Comparison of ENCODE assay signal across 8 cellular contexts in the genomic region with DNA sequence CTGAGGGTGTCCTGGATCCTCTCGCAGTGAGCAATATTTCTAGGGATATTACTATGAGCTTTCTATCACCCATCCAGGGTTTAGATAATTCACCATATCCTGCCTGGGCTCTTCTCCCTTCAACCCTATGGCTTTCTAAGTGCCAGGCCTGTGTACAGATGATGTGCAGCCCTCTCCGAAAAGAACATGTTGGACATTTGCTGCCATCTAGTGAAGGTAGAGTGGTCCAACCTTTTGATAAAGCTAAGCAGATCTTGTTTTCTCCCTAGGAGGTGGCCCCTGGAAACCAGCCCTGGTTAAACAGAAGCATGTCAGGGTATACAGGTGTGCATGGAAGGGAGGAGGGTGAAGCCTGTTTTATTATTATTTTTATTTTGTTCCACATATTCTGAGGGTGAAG. TPM values are rescaled to one million over a fixed set of nuclear protein-coding genes. Genes with fewer than 3 reads are reported as not detected.
A peak's percentile ranks its signal among the peaks of the same experiment; 100 is the strongest.
DNase-seq lines count a peak whose midpoint lies in the region; ATAC-seq and TF ChIP-seq lines count a peak whose summit lies in the region.

No MANE protein-coding gene starts in this region.

- H3K4me3 Mint-ChIP-seq in GM23338 = no peak overlapping the region

- H3K27ac ChIP-seq in A673 (ENCODE audit: low read depth, low read length, poor library complexity, severe bottlenecking) (no peak overlapping the region), GM23338 (ENCODE audit: low read depth) (no peak overlapping the region), PC-9 (no peak overlapping the region)

- H3K4me1 ChIP-seq in A673 (ENCODE audit: insufficient read depth, low read length, poor library complexity, severe bottlenecking) (no peaks in the 10 kb centered on the region), GM23338 (ENCODE audit: insufficient read depth) (no peaks in the 10 kb centered on the region), PC-9 (replicated peaks; ENCODE audit: insufficient read depth) (no peaks in the 10 kb centered on the region)

- no peak overlapping the region for H3K4me3 ChIP-seq in A673 (ENCODE audit: low read depth, low read length, poor library complexity, severe bottlenecking)
- H3K4me3 ChIP-seq in GM23338 = no peak overlapping the region
- H3K4me3 ChIP-seq in PC-9 = no peak overlapping the region

- ATAC-seq in GM23338 = peak; percentile 74
- ATAC-seq in left cardiac atrium = peak; percentile 71 to 84

- BruUV-seq in A673 (replicated peaks; lab: Mats Ljungman, UMichigan) (no TSS peak), PC-9 (replicated peaks; lab: Mats Ljungman, UMichigan) (no TSS peak)

- no peaks in the 10 kb centered on the region for H3K4me1 Mint-ChIP-seq in GM23338

- no peaks in the 10 kb centered on the region for H3K27me3 Mint-ChIP-seq in GM23338 (ENCODE audit: insufficient read depth, low read depth, poor library complexity)

- intact Hi-C loops in A673 (cut with micrococcal nuclease; ENCODE audit: unreplicated experiment) = no loop called here
- intact Hi-C loops in left cardiac atrium (cut with DNase I) = loop anchor here (5.0 to 10.0 kb wide), 4 partner anchors 159 to 349 kb away; partner anchors contain the start of gene EXOG (in 1 of the 2)
- intact Hi-C loops in PC-9 (cut with micrococcal nuclease; ENCODE audit: unreplicated experiment) = loop anchor here (5.0 kb wide), 1 partner anchor 322 kb away; no protein-coding TSS in a partner anchor

- no peak overlapping the region for H3K27ac Mint-ChIP-seq in GM23338

- no peaks in the 10 kb centered on the region for H3K36me3 ChIP-seq in A673 (ENCODE audit: insufficient read depth, low read length, poor library complexity, severe bottlenecking)
- H3K36me3 ChIP-seq in GM23338 (ENCODE audit: insufficient read depth) = no peaks in the 10 kb centered on the region
- H3K36me3 ChIP-seq in PC-9 (ENCODE audit: low read depth) = no peaks in the 10 kb centered on the region

- H3K27me3 ChIP-seq in A673 (replicated peaks; ENCODE audit: insufficient read depth, low read depth, low read length, poor library complexity) (peaks cover 15% of the 10 kb centered on the region), GM23338 (ENCODE audit: insufficient read depth) (no peaks in the 10 kb centered on the region), PC-9 (ENCODE audit: insufficient read depth, low read depth) (peaks cover 12% of the 10 kb centered on the region)

- no peaks in the 10 kb centered on the region for H3K36me3 Mint-ChIP-seq in GM23338 (ENCODE audit: low read depth)

- DNase-seq in A673 (ENCODE audit: low spot score) (peak; percentile 17), GM23338 (ENCODE audit: low spot score) (peak; percentile 57), SW 1271 (lab: John Stamatoyannopoulos, UW) (peak; percentile 23 to 70), left cardiac atrium (no peak), PC-9 (no peak), epidermal melanocyte (ENCODE audit: insufficient read length, low spot score) (no peak)
- DNase-seq in activated effector memory CD4-positive, alpha-beta T cell treated with anti-CD3 and anti-CD28 coated beads, Interleukin-2, amount 50 U/mL, for 16 hours = no peak
- no peak for DNase-seq in stimulated activated CD4-positive, alpha-beta T cell treated with anti-CD3 and anti-CD28 coated beads, Interleukin-2, amount 100 ng/mL, for 24 hours

- H3K9me3 Mint-ChIP-seq in GM23338 = no peaks in the 10 kb centered on the region

- H4K20me1 ChIP-seq in GM23338 (replicated peaks; ENCODE audit: insufficient read depth) = no peaks in the 10 kb centered on the region; the same call in 1 of the 2 replicates
- no peaks in the 10 kb centered on the region for H4K20me1 ChIP-seq in PC-9 (ENCODE audit: insufficient read depth)

- H3K79me2 ChIP-seq in GM23338 (replicated peaks; ENCODE audit: insufficient read depth) = no peaks in the 10 kb centered on the region
- no peaks in the 10 kb centered on the region for H3K79me2 ChIP-seq in PC-9 (ENCODE audit: low read depth)

- no peaks in the 10 kb centered on the region for H3K9me3 ChIP-seq in A673 (ENCODE audit: low read depth, low read length, poor library complexity, severe bottlenecking)
- no peaks in the 10 kb centered on the region for H3K9me3 ChIP-seq in PC-9 (ENCODE audit: insufficient read depth, low read depth)

- H3K9me2 ChIP-seq in GM23338 (ENCODE audit: insufficient read depth) = peaks cover 10% of the 10 kb centered on the region; the same call in 1 of the 2 replicates
- no peaks in the 10 kb centered on the region for H3K9me2 ChIP-seq in PC-9 (ENCODE audit: insufficient read depth)

- H3F3A ChIP-seq in GM23338 (replicated peaks; ENCODE audit: low read depth) (no peaks in the 10 kb centered on the region), PC-9 (ENCODE audit: insufficient read depth, low read depth) (no peaks in the 10 kb centered on the region)

- POLR2A ChIA-PET in A673 (lab: Charles Lee; ENCODE audit: low non-redundant PET) = no interaction called here
- POLR2A ChIA-PET in PC-9 (lab: Charles Lee; ENCODE audit: unreplicated experiment) = no interaction called here

- H3K4me2 ChIP-seq in GM23338 (no peak overlapping the region), PC-9 (no peak overlapping the region)

- CTCF ChIA-PET in A673 (lab: Charles Lee) = no interaction called here
- CTCF ChIA-PET in PC-9 (lab: Charles Lee) = interaction anchor here (0.5 to 0.6 kb wide), 2 partner anchors 105 to 347 kb away, joined by 3 to 8 read pairs; partner anchors contain the start of gene EXOG

- H2AFZ ChIP-seq in GM23338 (no peak overlapping the region), PC-9 (no peak overlapping the region)

- 0 out of 2 replicates have a peak, but pooled peaks have one; percentile 16 for TF ChIP-seq CTCF in A673 (conservative IDR thresholded peaks at IDR 0.05; ENCODE audit: low read depth, low read length)
- TF ChIP-seq CTCF in GM23338 (conservative IDR thresholded peaks at IDR 0.05; ENCODE audit: low read depth in 2 of 2) = peak; percentile 45 to 73
- no peak; the same call in 1 of the 2 replicates for TF ChIP-seq CTCF in PC-9 (conservative IDR thresholded peaks at IDR 0.05)

TF ChIP-seq in GM23338, 12 proteins besides CTCF, POLR2A, EP300 and RAD21 (continues in another document):
- TF ChIP-seq NANOG (IDR thresholded peaks at IDR 0.05; ENCODE audit: borderline replicate concordance) (no peak), ZNF331 (CRISPR knock-in tag; IDR thresholded peaks at IDR 0.05; ENCODE audit: low read depth) (no peak), REST (IDR thresholded peaks at IDR 0.05; ENCODE audit: unreplicated experiment) (no peak), EZH2 (IDR thresholded peaks at IDR 0.05; ENCODE audit: low read depth, unreplicated experiment) (no peak), EZH2phosphoT487 (IDR thresholded peaks at IDR 0.05; ENCODE audit: unreplicated experiment) (no peak), CREB1 (CRISPR knock-in tag; IDR thresholded peaks at IDR 0.05; ENCODE audit: low read depth) (no peak), STAT1 (IDR thresholded peaks at IDR 0.05; ENCODE audit: unreplicated experiment) (no peak), JUNB (IDR thresholded peaks at IDR 0.05; ENCODE audit: unreplicated experiment) (no peak)
- TF ChIP-seq, protein P1, sequence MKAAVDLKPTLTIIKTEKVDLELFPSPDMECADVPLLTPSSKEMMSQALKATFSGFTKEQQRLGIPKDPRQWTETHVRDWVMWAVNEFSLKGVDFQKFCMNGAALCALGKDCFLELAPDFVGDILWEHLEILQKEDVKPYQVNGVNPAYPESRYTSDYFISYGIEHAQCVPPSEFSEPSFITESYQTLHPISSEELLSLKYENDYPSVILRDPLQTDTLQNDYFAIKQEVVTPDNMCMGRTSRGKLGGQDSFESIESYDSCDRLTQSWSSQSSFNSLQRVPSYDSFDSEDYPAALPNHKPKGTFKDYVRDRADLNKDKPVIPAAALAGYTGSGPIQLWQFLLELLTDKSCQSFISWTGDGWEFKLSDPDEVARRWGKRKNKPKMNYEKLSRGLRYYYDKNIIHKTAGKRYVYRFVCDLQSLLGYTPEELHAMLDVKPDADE (IDR thresholded peaks at IDR 0.05) = no peak

RNA-seq across cellular contexts. Expression of gene SCN10A, which starts 27.9 kb away (rescaled TPM):
- total RNA-seq in A673 (2021) (not detected in 2 replicates), left cardiac atrium (under 1 TPM; 0.09 to 0.18 TPM), PC-9 (2021) (not detected in 2 replicates)
- 0.03 TPM in 1 of 2 replicates, not detected in the other for total RNA-seq in GM23338 (2014; rRNA removed; shearing (Covaris generic))
- polyA plus RNA-seq in GM23338 (2016; fragmentation: Nextera tagmentation; extraction: Ambion mirVana) = not detected in 2 replicates

Comparison
In these comparisons a context has a peak if more than half of its experiments do, and no peak if none do; other contexts are left out.
1. DNase-seq: peak in A673 (single experiment), GM23338 (single experiment) and SW 1271 (2 of 2); none in left cardiac atrium (single experiment), PC-9 (0 of 2), epidermal melanocyte (single experiment), activated effector memory CD4-positive, alpha-beta T cell treated with anti-CD3 and anti-CD28 coated beads, Interleukin-2, amount 50 U/mL, for 16 hours (single experiment) and stimulated activated CD4-positive, alpha-beta T cell treated with anti-CD3 and anti-CD28 coated beads, Interleukin-2, amount 100 ng/mL, for 24 hours (0 of 2).